ENCODE assay signal across 10 cellular contexts in the genomic region with DNA sequence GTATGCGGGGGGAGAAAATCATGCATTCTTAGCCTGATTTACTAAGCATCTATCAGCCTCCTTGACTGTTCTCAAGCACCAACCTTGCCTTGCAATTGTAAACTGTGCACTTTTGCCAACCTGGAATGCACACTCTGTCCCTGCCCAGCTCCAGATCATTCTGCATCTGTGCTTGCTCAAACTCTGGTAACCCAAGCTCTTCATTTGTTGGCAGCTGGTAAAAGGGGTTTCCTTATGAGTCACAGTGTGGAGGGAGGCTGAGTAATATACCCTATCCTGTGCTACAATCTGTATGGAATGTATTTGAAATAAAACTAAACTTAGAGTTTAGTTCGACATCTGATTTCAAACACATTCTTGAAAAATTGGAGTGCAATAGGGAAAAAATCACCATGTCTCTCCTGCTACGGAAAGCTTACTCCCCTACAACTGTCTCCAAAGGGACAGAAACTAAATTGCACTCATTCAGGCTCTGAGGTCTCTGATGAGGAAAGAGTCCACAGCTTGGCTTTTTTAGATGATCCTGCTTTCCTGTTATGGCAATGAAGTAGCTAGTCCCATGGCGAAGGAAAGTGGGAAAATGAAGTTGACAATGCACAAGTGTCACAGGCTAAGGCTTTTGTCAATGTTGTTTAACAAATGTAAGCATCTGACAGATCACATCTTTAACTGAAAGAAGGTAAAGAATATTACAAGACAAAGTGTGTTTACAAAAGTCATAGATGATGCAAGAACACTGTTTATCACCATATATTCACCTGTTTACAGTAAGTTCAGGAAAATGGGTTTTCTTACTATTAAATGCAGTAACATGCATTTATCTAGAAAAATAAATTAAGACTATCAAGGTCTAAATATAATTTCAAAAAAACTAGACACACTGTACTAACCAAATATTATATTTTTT.
DNase-seq lines count a peak whose midpoint lies in the region; ATAC-seq and TF ChIP-seq lines count a peak whose summit lies in the region.
"Had no signal": no experiment of that assay in that cellular context is flagged by ENCODE, and none has a peak within 500 bp of the region (broad histone marks: within the 10 kb centered on the region; RNA-seq: fewer than 3 reads in every experiment).

No MANE protein-coding gene starts in this region.

- TF ChIP-seq CTCF in uterus (IDR thresholded peaks at IDR 0.05), result no peak
- TF ChIP-seq CTCF in type B pancreatic cell (conservative IDR thresholded peaks at IDR 0.05), result no peak

- H3K9me3 ChIP-seq in uterus, result no peaks in the 10 kb centered on the region
- H3K9me3 ChIP-seq: BLaER1 treated with 17β-estradiol and CSF1 and Interleukin-3, amounts not matched to agents 10 nM and 100 nM had no signal

- no peaks in the 10 kb centered on the region for H3K36me3 ChIP-seq in uterus
- H3K36me3 ChIP-seq: BLaER1 treated with 17β-estradiol and CSF1 and Interleukin-3, amounts not matched to agents 10 nM and 100 nM had no signal

- intact Hi-C loops in left colon (cut with DNase I, micrococcal nuclease) (loop anchor here in 1 of 2 donors (5.0 to 10.0 kb wide), 2 partner anchors 73 to 255 kb away; partner anchors contain the start of gene CAV1), uterus (cut with DNase I; ENCODE audit: low total_unique reads) (no loop called here)

- H3K27ac Mint-ChIP-seq in activated T-cell treated with anti-CD3 and anti-CD28 coated beads, Interleukin-2, amount 50 U/mL, for 72 hours, result no peak overlapping the region
- no peak overlapping the region for H3K27ac Mint-ChIP-seq in type B pancreatic cell
- H3K27ac Mint-ChIP-seq: T-helper 1 cell treated with Interleukin-12 subunit alpha and Interleukin-12 subunit beta and Interleukin-4 antibody, amounts not matched to agents 30 μg/mL and 1 μg/mL, for 36 hours had no signal

- no peak for TF ChIP-seq POLR2A in uterus (IDR thresholded peaks at IDR 0.05)

- no peak overlapping the region for H3K4me3 Mint-ChIP-seq in activated T-cell treated with anti-CD3 and anti-CD28 coated beads, Interleukin-2, amount 50 U/mL, for 72 hours
- H3K4me3 Mint-ChIP-seq in type B pancreatic cell, result no peak overlapping the region
- H3K4me3 Mint-ChIP-seq: T-helper 1 cell treated with Interleukin-12 subunit alpha and Interleukin-12 subunit beta and Interleukin-4 antibody, amounts not matched to agents 30 μg/mL and 1 μg/mL, for 36 hours had no signal

- no peaks in the 10 kb centered on the region for H3K27me3 ChIP-seq in uterus
- H3K27me3 ChIP-seq: BLaER1 treated with 17β-estradiol and CSF1 and Interleukin-3, amounts not matched to agents 10 nM and 100 nM had no signal

- no peak overlapping the region for H3K4me3 ChIP-seq in uterus
- H3K4me3 ChIP-seq: BLaER1 treated with 17β-estradiol and CSF1 and Interleukin-3, amounts not matched to agents 10 nM and 100 nM had no signal

- H3K27ac ChIP-seq in uterus, result peak overlapping the region; percentile 66 to 81
- H3K27ac ChIP-seq: BLaER1 treated with 17β-estradiol and CSF1 and Interleukin-3, amounts not matched to agents 10 nM and 100 nM had no signal

- no peaks in the 10 kb centered on the region for H3K9me3 Mint-ChIP-seq in activated T-cell treated with anti-CD3 and anti-CD28 coated beads, Interleukin-2, amount 50 U/mL, for 72 hours
- H3K9me3 Mint-ChIP-seq in type B pancreatic cell, result no peaks in the 10 kb centered on the region
- H3K9me3 Mint-ChIP-seq: T-helper 1 cell treated with Interleukin-12 subunit alpha and Interleukin-12 subunit beta and Interleukin-4 antibody, amounts not matched to agents 30 μg/mL and 1 μg/mL, for 36 hours had no signal

- H3K4me1 ChIP-seq in uterus, result peaks cover 0 to 4% of the 10 kb centered on the region in 2 donors

- peaks cover 6% of the 10 kb centered on the region for H3K4me1 Mint-ChIP-seq in activated T-cell treated with anti-CD3 and anti-CD28 coated beads, Interleukin-2, amount 50 U/mL, for 72 hours (ENCODE audit: low read depth)
- H3K4me1 Mint-ChIP-seq in type B pancreatic cell (ENCODE audit: unreplicated experiment), result peaks cover 5% of the 10 kb centered on the region

- peak; percentile 86 to 88 for ATAC-seq in activated T-cell treated with anti-CD3 and anti-CD28 coated beads, Interleukin-2, amount 50 U/mL, for 72 hours (replicated peaks in 1 of 2)
- ATAC-seq in left colon, result peak; percentile 57

- no peaks in the 10 kb centered on the region for H3K36me3 Mint-ChIP-seq in activated T-cell treated with anti-CD3 and anti-CD28 coated beads, Interleukin-2, amount 50 U/mL, for 72 hours (ENCODE audit: insufficient read depth in 2 of 2)
- no peaks in the 10 kb centered on the region for H3K36me3 Mint-ChIP-seq in type B pancreatic cell

- H3K27me3 Mint-ChIP-seq in activated T-cell treated with anti-CD3 and anti-CD28 coated beads, Interleukin-2, amount 50 U/mL, for 72 hours (ENCODE audit: low read depth), result peaks cover 64% of the 10 kb centered on the region
- no peaks in the 10 kb centered on the region for H3K27me3 Mint-ChIP-seq in type B pancreatic cell

- peak; percentile 14 to 21 for DNase-seq in activated T-cell treated with anti-CD3 and anti-CD28 coated beads, Interleukin-2, amount 50 U/mL, for 72 hours
- DNase-seq in activated T-cell treated with anti-CD3 and anti-CD28 coated beads for 4 hours (no peak), astrocyte of the hippocampus (ENCODE audit: low read depth, low spot score) (peak; percentile 95), left colon (peak in 1 of 2 donors; percentile 75), uterus (peak; percentile 55 to 68), NCI-H748 (lab: John Stamatoyannopoulos, UW; ENCODE audit: unreplicated experiment) (no peak), SIG-M5 (lab: John Stamatoyannopoulos, UW) (no peak), type B pancreatic cell (ENCODE audit: extremely low spot score, unreplicated experiment) (no peak)

Comparison
In these comparisons a context has a peak if more than half of its experiments do, and no peak if none do; other contexts are left out.
1. DNase-seq: peak in activated T-cell treated with anti-CD3 and anti-CD28 coated beads, Interleukin-2, amount 50 U/mL, for 72 hours (2 of 2), astrocyte of the hippocampus (single experiment) and uterus (2 of 2); none in activated T-cell treated with anti-CD3 and anti-CD28 coated beads for 4 hours (single experiment), NCI-H748 (single experiment), SIG-M5 (single experiment) and type B pancreatic cell (single experiment).